Comparison of ENCODE assay signal across 8 cellular contexts in genomic region chr1:151347523-151348246, GRCh38. TPM values are rescaled to one million over a fixed set of nuclear protein-coding genes. Genes with fewer than 3 reads are reported as not detected.
DNase-seq lines count a peak whose midpoint lies in the region; ATAC-seq and TF ChIP-seq lines count a peak whose summit lies in the region.

No MANE protein-coding gene starts in this region.

- no peaks in the 10 kb centered on the region for H3F3A ChIP-seq in neural cell (ENCODE audit: insufficient read depth, low read length, poor library complexity, severe bottlenecking)

- H4K20me1 ChIP-seq in DND-41 (ENCODE audit: insufficient read depth, low read length) (0 out of 2 replicates have a peak, but pooled peaks cover 3% of the 10 kb centered on the region), IMR-90 (ENCODE audit: insufficient read depth, low read length) (no peaks in the 10 kb centered on the region), neural cell (ENCODE audit: insufficient read depth) (no peaks in the 10 kb centered on the region)

- peak overlapping the region; percentile 98 for H3K27ac ChIP-seq in DND-41 (ENCODE audit: low read length)
- peak overlapping the region; percentile 31; the same call in 1 of the 2 replicates for H3K27ac ChIP-seq in IMR-90 (ENCODE audit: insufficient read depth, low read length)
- peak overlapping the region; percentile 95 for H3K27ac ChIP-seq in neural cell (ENCODE audit: low read length)

- no peaks in the 10 kb centered on the region for H3K9me2 ChIP-seq in neural cell (ENCODE audit: insufficient read depth, low read length)

- no peak for TF ChIP-seq POLR2A in IMR-90 (IDR thresholded peaks at IDR 0.05; ENCODE audit: low read depth, low read length)

- H3K4me3 ChIP-seq in DND-41 (ENCODE audit: low read depth in 1 of 2, low read length in 2 of 2) (peak overlapping the region; percentile 28 to 61; a peak in 3 of 4 replicates), IMR-90 (ENCODE audit: insufficient read depth, low read depth, low read length) (peak overlapping the region; percentile 34), neural cell (ENCODE audit: low read length) (peak overlapping the region; percentile 70)

- H3K4me1 Mint-ChIP-seq in chondrocyte (ENCODE audit: low read depth), result peaks cover 25% of the 10 kb centered on the region

- H3K9me3 ChIP-seq in DND-41 (ENCODE audit: insufficient read depth, low read length, severe bottlenecking) (peaks cover 10% of the 10 kb centered on the region), IMR-90 (ENCODE audit: control insufficient read depth, insufficient read depth, low read length) (no peaks in the 10 kb centered on the region), neural cell (ENCODE audit: low read length) (no peaks in the 10 kb centered on the region)

- TF ChIP-seq RAD21 in IMR-90 (IDR thresholded peaks at IDR 0.05; ENCODE audit: low read length) (no peak), neural cell (conservative IDR thresholded peaks at IDR 0.05) (no peak)

- TF ChIP-seq CTCF in DND-41 (IDR thresholded peaks at IDR 0.05; ENCODE audit: borderline replicate concordance, extremely low read depth, low read length, poor library complexity, severe bottlenecking), result no peak
- no peak for TF ChIP-seq CTCF in IMR-90 (conservative IDR thresholded peaks at IDR 0.05; ENCODE audit: low read depth, low read length)
- no peak for TF ChIP-seq CTCF in chondrocyte (IDR thresholded peaks at IDR 0.05)
- TF ChIP-seq CTCF in neural cell (IDR thresholded peaks at IDR 0.05; ENCODE audit: poor library complexity, severe bottlenecking), result no peak

- TF ChIP-seq EP300 in neural cell (conservative IDR thresholded peaks at IDR 0.05; ENCODE audit: poor library complexity, severe bottlenecking), result no peak

- WGBS in IMR-90 (ENCODE audit: extremely low coverage in 2 of 2, insufficient read length in 1 of 2), 2 experiments, result no CpG with 5 or more reads among the region's 12 CpGs

- no peaks in the 10 kb centered on the region for H3K9me3 Mint-ChIP-seq in chondrocyte (ENCODE audit: low read depth)

- peak overlapping the region; percentile 39; the same call in 1 of the 3 replicates for H2BK15ac ChIP-seq in IMR-90 (ENCODE audit: low read depth, low read length)

- peak overlapping the region; percentile 50; the same call in 1 of the 2 replicates for H3K23ac ChIP-seq in IMR-90 (ENCODE audit: low read depth, low read length)

- peak overlapping the region; percentile 96 for H3K27ac Mint-ChIP-seq in chondrocyte (ENCODE audit: unreplicated experiment)

- H4K8ac ChIP-seq in IMR-90 (ENCODE audit: low read depth in 2 of 2, low read length in 2 of 2), result peak overlapping the region; percentile 81 to 82

- ATAC-seq in DND-41 (ENCODE audit: insufficient read depth, low read depth) (no peak), IMR-90 (ENCODE audit: low read depth) (no peak), GM21737 (IDR thresholded peaks at IDR 0.05; ENCODE audit: unreplicated experiment) (no peak), GM21381 (IDR thresholded peaks at IDR 0.05; ENCODE audit: unreplicated experiment) (no peak), HG03457 (IDR thresholded peaks at IDR 0.05; ENCODE audit: unreplicated experiment) (no peak)

- peak overlapping the region; percentile 44 for H2BK20ac ChIP-seq in IMR-90 (ENCODE audit: low read depth, low read length)

- in situ Hi-C loops in IMR-90 (cut with MboI; ENCODE audit: low sequenced_read_pairs), result no loop called here

- H4K91ac ChIP-seq in IMR-90 (ENCODE audit: insufficient read depth, low read depth, low read length), result peak overlapping the region; percentile 73

- peak overlapping the region; percentile 69 for H3K4me2 ChIP-seq in DND-41 (ENCODE audit: insufficient read depth, low read length)
- peak overlapping the region; percentile 62 for H3K4me2 ChIP-seq in IMR-90 (ENCODE audit: low read depth, low read length)
- peak overlapping the region; percentile 57 for H3K4me2 ChIP-seq in neural cell (ENCODE audit: low read length)

- BruUV-seq in IMR-90 (replicated peaks; lab: Mats Ljungman, UMichigan), result no TSS peak

- H3K14ac ChIP-seq in IMR-90 (replicated peaks; ENCODE audit: low read depth, low read length), result peak overlapping the region; percentile 86

- H3K27me3 Mint-ChIP-seq in chondrocyte (ENCODE audit: low read depth), result no peaks in the 10 kb centered on the region

- peaks cover 12 to 22% of the 10 kb centered on the region in 2 experiments for H3K79me1 ChIP-seq in IMR-90 (ENCODE audit: low read depth in 1 of 2, low read length in 2 of 2)

- POLR2A ChIA-PET in IMR-90 (lab: Charles Lee; ENCODE audit: unreplicated experiment), result no interaction called here

- H3K9me1 ChIP-seq in IMR-90 (ENCODE audit: insufficient read depth, low read length), result peaks cover 10% of the 10 kb centered on the region

- H2BK5ac ChIP-seq in IMR-90 (ENCODE audit: low read depth, low read length, poor library complexity, severe bottlenecking), result peak overlapping the region; percentile 37

- intact Hi-C loops in IMR-90 (cut with micrococcal nuclease), result loop anchor here (1.0 kb wide), 1 partner anchor 52 kb away; the partner anchor contains the start of gene PSMB4

- peaks cover 33% of the 10 kb centered on the region for H3K36me3 ChIP-seq in DND-41 (ENCODE audit: insufficient read depth, low read length)
- H3K36me3 ChIP-seq in IMR-90 (ENCODE audit: control insufficient read depth, insufficient read depth, low read length), result peaks cover 19% of the 10 kb centered on the region
- H3K36me3 ChIP-seq in neural cell (ENCODE audit: insufficient read depth, low read length), result no peaks in the 10 kb centered on the region

- H4K5ac ChIP-seq in IMR-90 (ENCODE audit: low read depth, low read length), result peak overlapping the region; percentile 23; the same call in 1 of the 2 replicates

- H3K4ac ChIP-seq in IMR-90 (ENCODE audit: low read depth, low read length), result peak overlapping the region; percentile 70

- CTCF ChIA-PET in IMR-90 (lab: Yijun Ruan, JAX), result no interaction called here

- peak overlapping the region; percentile 4; the same call in 1 of the 2 replicates for H3K18ac ChIP-seq in IMR-90 (ENCODE audit: low read depth, low read length)

- no peaks in the 10 kb centered on the region for H3K27me3 ChIP-seq in DND-41 (ENCODE audit: insufficient read depth, low read length, poor library complexity)
- H3K27me3 ChIP-seq in IMR-90 (ENCODE audit: control insufficient read depth, insufficient read depth, low read length), result no peaks in the 10 kb centered on the region
- no peaks in the 10 kb centered on the region for H3K27me3 ChIP-seq in neural cell (ENCODE audit: insufficient read depth, low read depth, low read length)

- DNase-seq in DND-41 (no peak), IMR-90 (no peak), chondrocyte (ENCODE audit: low spot score) (no peak)
- no peak for DNase-seq in activated CD8-positive, alpha-beta memory T cell treated with anti-CD3 and anti-CD28 coated beads for 24 hours

- dilution Hi-C loops in IMR-90 (cut with HindIII; ENCODE audit: low sequenced_read_pairs, unreplicated experiment), result no loop called here

- peak overlapping the region; percentile 75 for H2BK120ac ChIP-seq in IMR-90 (ENCODE audit: low read depth, low read length)

- peak overlapping the region; percentile 57; the same call in 1 of the 2 replicates for H2AK5ac ChIP-seq in IMR-90 (ENCODE audit: low read depth, low read length)

- peaks cover 12% of the 10 kb centered on the region for H3K36me3 Mint-ChIP-seq in chondrocyte (ENCODE audit: low read depth)

- peak overlapping the region; percentile 81 for H3K9ac ChIP-seq in DND-41 (ENCODE audit: low read depth, low read length)
- peak overlapping the region; percentile 17; the same call in 1 of the 2 replicates for H3K9ac ChIP-seq in IMR-90 (ENCODE audit: low read depth, low read length)
- peak overlapping the region; percentile 88 for H3K9ac ChIP-seq in neural cell (ENCODE audit: low read length)

- H2AFZ ChIP-seq in DND-41 (ENCODE audit: low read depth, low read length) (peak overlapping the region; percentile 76), IMR-90 (replicated peaks; ENCODE audit: low read length, poor library complexity) (peak overlapping the region; percentile 79), neural cell (ENCODE audit: low read depth, low read length) (peak overlapping the region; percentile 32)

- H3K4me3 Mint-ChIP-seq in chondrocyte (ENCODE audit: unreplicated experiment), result peak overlapping the region; percentile 89

- no peak overlapping the region for H2AK9ac ChIP-seq in IMR-90 (replicated peaks; ENCODE audit: low read depth, low read length, poor library complexity)

- H3K4me1 ChIP-seq in DND-41 (ENCODE audit: insufficient read depth, low read length) (peaks cover 34% of the 10 kb centered on the region), IMR-90 (ENCODE audit: control insufficient read depth, insufficient read depth, low read length) (peaks cover 7% of the 10 kb centered on the region)

- H3K79me2 ChIP-seq in DND-41 (ENCODE audit: insufficient read depth, low read length), result peaks cover 16% of the 10 kb centered on the region
- peaks cover 12% of the 10 kb centered on the region for H3K79me2 ChIP-seq in neural cell (replicated peaks; ENCODE audit: insufficient read depth, low read length)

- H3K56ac ChIP-seq in IMR-90 (ENCODE audit: extremely low read depth, insufficient read depth, low read length), result peak overlapping the region; percentile 31; the same call in 1 of the 2 replicates

RNA-seq across cellular contexts. Expression of gene RFX5, which starts 0.6 kb away (rescaled TPM):
- 37.8 and 44.4 TPM in 2 replicates for total RNA-seq in IMR-90 (2012; rRNA removed)
- 26.8 and 29.3 TPM in 2 replicates for polyA plus RNA-seq in IMR-90 (2012; rRNA removed)
- polyA plus RNA-seq in IMR-90 (2012; cell fraction: cytosol; rRNA removed), result 17.7 and 36.9 TPM in 2 replicates
- 74.2 and 105 TPM in 2 replicates for polyA plus RNA-seq in IMR-90 (2012; cell fraction: nucleus; rRNA removed; ENCODE audit: low replicate concordance)
- total RNA-seq in chondrocyte, result 30.0 to 64.7 TPM (median 31.8 TPM) in 3 replicates
- polyA plus RNA-seq in neural cell, result 36.7 and 56.2 TPM in 2 replicates
- polyA minus RNA-seq in neural cell, result 37.7 and 38.7 TPM in 2 replicates

RNA-seq across cellular contexts. Expression of gene PI4KB, which starts 20.5 kb away (rescaled TPM):
- total RNA-seq in IMR-90 (2012; rRNA removed) (77.2 and 94.5 TPM in 2 replicates), chondrocyte (51.4 to 73.2 TPM (median 54.7 TPM) in 3 replicates)
- polyA plus RNA-seq in IMR-90 (2012; rRNA removed) (82.4 and 91.5 TPM in 2 replicates), neural cell (22.8 and 25.8 TPM in 2 replicates)
- polyA plus RNA-seq in IMR-90 (2012; cell fraction: cytosol; rRNA removed), result 47.9 and 66.0 TPM in 2 replicates
- polyA plus RNA-seq in IMR-90 (2012; cell fraction: nucleus; rRNA removed; ENCODE audit: low replicate concordance), result 103 and 135 TPM in 2 replicates
- polyA minus RNA-seq in neural cell, result 39.2 and 39.8 TPM in 2 replicates

RNA-seq across cellular contexts. Expression of gene SELENBP1, which starts 24.8 kb away (rescaled TPM):
- 21.1 and 21.3 TPM in 2 replicates for total RNA-seq in IMR-90 (2012; rRNA removed)
- 54.9 and 56.9 TPM in 2 replicates for polyA plus RNA-seq in IMR-90 (2012; rRNA removed)
- 54.1 and 66.8 TPM in 2 replicates for polyA plus RNA-seq in IMR-90 (2012; cell fraction: cytosol; rRNA removed)
- 144 and 236 TPM in 2 replicates for polyA plus RNA-seq in IMR-90 (2012; cell fraction: nucleus; rRNA removed; ENCODE audit: low replicate concordance)
- total RNA-seq in chondrocyte, result 5.7 to 11.1 TPM (median 8.9 TPM) in 3 replicates
- polyA plus RNA-seq in neural cell, result not detected in 2 replicates
- polyA minus RNA-seq in neural cell, result not detected in 2 replicates

RNA-seq across cellular contexts. Expression of gene PSMB4, which starts 51.7 kb away (rescaled TPM):
- total RNA-seq in IMR-90 (2012; rRNA removed), result 376 and 457 TPM in 2 replicates
- 565 and 640 TPM in 2 replicates for polyA plus RNA-seq in IMR-90 (2012; rRNA removed)
- polyA plus RNA-seq in IMR-90 (2012; cell fraction: cytosol; rRNA removed), result 490 and 1,136 TPM in 2 replicates
- polyA plus RNA-seq in IMR-90 (2012; cell fraction: nucleus; rRNA removed; ENCODE audit: low replicate concordance), result 357 and 680 TPM in 2 replicates
- total RNA-seq in chondrocyte, result 229 to 257 TPM (median 236 TPM) in 3 replicates
- 695 and 729 TPM in 2 replicates for polyA plus RNA-seq in neural cell
- polyA minus RNA-seq in neural cell, result 200 and 202 TPM in 2 replicates

Comparison
In these comparisons a context has a peak if more than half of its experiments do, and no peak if none do; other contexts are left out.
1. H3K27ac ChIP-seq: peak in every context shown above with its lines; median percentile 98 in DND-41; 95 in neural cell; 31 in IMR-90.
2. H3K9ac ChIP-seq: peak in every context shown above with its lines; median percentile 88 in neural cell; 81 in DND-41; 17 in IMR-90.